Comparison of ENCODE assay signal across 2 cellular contexts in genomic region chr5:109027983-109028607, GRCh38.
TF ChIP-seq lines count a peak whose summit lies in the region.

No MANE protein-coding gene starts in this region.

TF ChIP-seq in HepG2, 621 proteins besides CTCF, POLR2A, EP300 and RAD21:
- TF ChIP-seq ZNF276 (CRISPR knock-in tag; IDR thresholded peaks at IDR 0.05; ENCODE audit: low read depth) (no peak), ZFP41 (CRISPR knock-in tag; IDR thresholded peaks at IDR 0.05; ENCODE audit: borderline replicate concordance) (no peak), ISL2 (CRISPR knock-in tag; IDR thresholded peaks at IDR 0.05) (no peak), NR3C1 (CRISPR knock-in tag; IDR thresholded peaks at IDR 0.05) (no peak), RBM39 (IDR thresholded peaks at IDR 0.05; ENCODE audit: low read depth, low read length, poor library complexity, severe bottlenecking) (no peak), ATF7 (IDR thresholded peaks at IDR 0.05) (0 out of 2 replicates have a peak, but pooled peaks have one; percentile 24), ATF7 (CRISPR knock-in tag; IDR thresholded peaks at IDR 0.05) (no peak), ZMAT3 (CRISPR knock-in tag; conservative IDR thresholded peaks at IDR 0.05) (no peak)

TF ChIP-seq in GM12878, 131 proteins besides CTCF, POLR2A, EP300 and RAD21 (continued from another document):
- TF ChIP-seq E2F8 (IDR thresholded peaks at IDR 0.05; ENCODE audit: low read depth, partially characterized antibody) (no peak), RFX5 (IDR thresholded peaks at IDR 0.05; ENCODE audit: low read depth, low read length) (no peak), IRF3 (IDR thresholded peaks at IDR 0.05) (no peak), ATF7 (IDR thresholded peaks at IDR 0.05; ENCODE audit: low read depth) (no peak), IRF5 (IDR thresholded peaks at IDR 0.05; ENCODE audit: borderline replicate concordance) (no peak), IKZF2 (IDR thresholded peaks at IDR 0.05) (no peak), CREB1 (IDR thresholded peaks at IDR 0.05; ENCODE audit: low read depth) (no peak), PBX3 (IDR thresholded peaks at IDR 0.05; ENCODE audit: insufficient replicate concordance, low read depth, low read length) (no peak), HSF1 (IDR thresholded peaks at IDR 0.05; ENCODE audit: low read depth, low read length) (no peak), MLLT1 (IDR thresholded peaks at IDR 0.05) (no peak), CHD4 (IDR thresholded peaks at IDR 0.05) (no peak), MYB (IDR thresholded peaks at IDR 0.05; ENCODE audit: borderline replicate concordance, low read depth, low read length) (no peak), ZNF217 (IDR thresholded peaks at IDR 0.05) (no peak)
TF ChIP-seq in GM12878: peak in this region for 0.
